In the genomic region with DNA sequence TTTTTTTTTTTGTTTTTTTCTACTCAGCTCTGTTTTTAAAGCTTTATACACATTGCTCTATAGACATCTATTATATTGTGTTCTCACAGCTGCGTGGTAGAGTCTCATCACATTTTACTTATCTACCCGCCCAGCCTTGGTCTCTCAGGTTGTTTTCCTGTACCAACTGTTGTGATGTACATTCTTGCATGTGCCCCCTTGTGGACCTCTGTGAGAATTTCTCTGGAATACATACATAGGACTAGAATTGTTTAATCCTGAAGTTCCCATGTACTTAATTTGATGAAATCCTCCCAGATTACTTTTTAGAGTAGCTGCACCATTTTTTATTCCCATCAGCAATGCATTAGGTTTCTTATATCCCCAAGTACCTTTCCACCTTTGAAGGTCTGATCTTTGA, we compare ENCODE assay signal across 9 cellular contexts. TPM values are rescaled to one million over a fixed set of nuclear protein-coding genes. Genes with fewer than 3 reads are reported as not detected.
DNase-seq lines count a peak whose midpoint lies in the region; ATAC-seq and TF ChIP-seq lines count a peak whose summit lies in the region.
"Had no signal": no experiment of that assay in that cellular context is flagged by ENCODE, and none has a peak within 500 bp of the region (broad histone marks: within the 10 kb centered on the region; RNA-seq: fewer than 3 reads in every experiment).

No MANE protein-coding gene starts in this region.

- H3K4me3 Mint-ChIP-seq in neural crest cell, result no peak overlapping the region

- H3K9me3 ChIP-seq in left ventricle myocardium inferior (replicated peaks), result no peaks in the 10 kb centered on the region
- no peaks in the 10 kb centered on the region for H3K9me3 ChIP-seq in right atrium auricular region
- H3K9me3 ChIP-seq in mammary epithelial cell (replicated peaks; ENCODE audit: insufficient read depth, low read length), result no peaks in the 10 kb centered on the region
- no peaks in the 10 kb centered on the region for H3K9me3 ChIP-seq in suprapubic skin

- no peaks in the 10 kb centered on the region for H3K36me3 Mint-ChIP-seq in neural crest cell (ENCODE audit: low read depth)

- H3K27me3 ChIP-seq in left ventricle myocardium inferior (ENCODE audit: low read depth) (no peaks in the 10 kb centered on the region), right atrium auricular region (no peaks in the 10 kb centered on the region), mammary epithelial cell (ENCODE audit: insufficient read depth, low read length) (no peaks in the 10 kb centered on the region), suprapubic skin (no peaks in the 10 kb centered on the region)

- H3K36me3 ChIP-seq in left ventricle myocardium inferior (no peaks in the 10 kb centered on the region), right atrium auricular region (no peaks in the 10 kb centered on the region), mammary epithelial cell (ENCODE audit: insufficient read depth, low read length) (no peaks in the 10 kb centered on the region), suprapubic skin (no peaks in the 10 kb centered on the region)

- no peaks in the 10 kb centered on the region for H3K79me2 ChIP-seq in mammary epithelial cell (ENCODE audit: insufficient read depth, low read length)

- WGBS in mammary epithelial cell (ENCODE audit: low coverage, missing lambda C conversion rate), result 69% methylated on average over 2 of the region's 2 CpGs
- WGBS in suprapubic skin, result 72% methylated on average over 2 of the region's 2 CpGs

- H3K4me2 ChIP-seq in mammary epithelial cell (ENCODE audit: insufficient read depth, low read depth, low read length), result no peak overlapping the region

- H3K9me3 Mint-ChIP-seq in neural crest cell, result no peaks in the 10 kb centered on the region

- TF ChIP-seq EP300 in suprapubic skin (IDR thresholded peaks at IDR 0.05), result no peak

- H4K20me1 ChIP-seq in mammary epithelial cell (ENCODE audit: insufficient read depth, low read length), result no peaks in the 10 kb centered on the region

- H2AFZ ChIP-seq in mammary epithelial cell (ENCODE audit: low read depth, low read length), result no peak overlapping the region

- CTCF ChIA-PET in mammary epithelial cell (lab: Charles Lee; ENCODE audit: low non-redundant PET), result interaction anchor here (0.6 kb wide), 1 partner anchor 223 kb away, joined by 3 read pairs; no protein-coding TSS in a partner anchor

- no peak overlapping the region for H3K4me3 ChIP-seq in left ventricle myocardium inferior
- H3K4me3 ChIP-seq in right atrium auricular region, result no peak overlapping the region
- no peak overlapping the region for H3K4me3 ChIP-seq in mammary epithelial cell (replicated peaks in 1 of 3; ENCODE audit: insufficient read depth in 1 of 3, low read depth in 2 of 3, low read length in 3 of 3)
- no peak overlapping the region for H3K4me3 ChIP-seq in suprapubic skin

- TF ChIP-seq POLR2A in suprapubic skin (IDR thresholded peaks at IDR 0.05), result no peak

- H3K27ac Mint-ChIP-seq in neural crest cell (ENCODE audit: unreplicated experiment), result no peak overlapping the region

- dilution Hi-C loops in mammary epithelial cell (cut with HindIII; ENCODE audit: low sequenced_read_pairs), result no loop called here

- DNase-seq in left ventricle myocardium inferior, result no peak
- no peak for DNase-seq in right atrium auricular region (ENCODE audit: low spot score)
- DNase-seq in NCI-H1105 (lab: John Stamatoyannopoulos, UW), result peak; percentile 31
- peak; percentile 19 for DNase-seq in mammary epithelial cell
- DNase-seq in neural crest cell (ENCODE audit: low read depth, low spot score), result no peak
- DNase-seq in suprapubic skin (ENCODE audit: low spot score in 2 of 2), result no peak

- no peaks in the 10 kb centered on the region for H3K27me3 Mint-ChIP-seq in neural crest cell (ENCODE audit: low read depth)

- no peaks in the 10 kb centered on the region for H3K4me1 Mint-ChIP-seq in neural crest cell

- in situ Hi-C loops in mammary epithelial cell (cut with MboI; ENCODE audit: low sequenced_read_pairs in 2 of 2), result loop anchor here in 1 of 2 donors (25.0 kb wide), 1 partner anchor 280 kb away; no protein-coding TSS in a partner anchor

- TF ChIP-seq CTCF in left ventricle myocardium inferior (IDR thresholded peaks at IDR 0.05; ENCODE audit: borderline replicate concordance) (peak; percentile 49), right atrium auricular region (IDR thresholded peaks at IDR 0.05) (peak in 1 of 2 donors; percentile 40), mammary epithelial cell (conservative IDR thresholded peaks at IDR 0.05 in 1 of 2, IDR thresholded peaks at IDR 0.05 in 1 of 2; ENCODE audit: extremely low read depth in 1 of 2, insufficient read depth in 1 of 2, low read depth in 1 of 2, low read length in 2 of 2) (peak; percentile 58 to 63), neural crest cell (conservative IDR thresholded peaks at IDR 0.05) (peak; percentile 67), suprapubic skin (IDR thresholded peaks at IDR 0.05) (no peak)

- peaks cover 20% of the 10 kb centered on the region for H3K4me1 ChIP-seq in left ventricle myocardium inferior
- no peaks in the 10 kb centered on the region for H3K4me1 ChIP-seq in right atrium auricular region
- no peaks in the 10 kb centered on the region for H3K4me1 ChIP-seq in mammary epithelial cell (ENCODE audit: insufficient read depth, low read length)
- no peaks in the 10 kb centered on the region for H3K4me1 ChIP-seq in suprapubic skin

- intact Hi-C loops in left ventricle myocardium inferior (cut with micrococcal nuclease), result no loop called here
- intact Hi-C loops in mammary epithelial cell (cut with micrococcal nuclease), result loop anchor here (1.0 to 10.0 kb wide), 4 partner anchors 80 to 977 kb away; no protein-coding TSS in a partner anchor

- H3K27ac ChIP-seq in left ventricle myocardium inferior (replicated peaks) (no peak overlapping the region), right atrium auricular region (no peak overlapping the region), mammary epithelial cell (ENCODE audit: insufficient read depth, low read depth, low read length) (no peak overlapping the region), suprapubic skin (no peak overlapping the region)

- no TSS peak for BruUV-seq in mammary epithelial cell (replicated peaks; lab: Mats Ljungman, UMichigan)

- H3K9ac ChIP-seq in mammary epithelial cell (ENCODE audit: insufficient read depth, low read length), result no peak overlapping the region

- ATAC-seq in HG03039 (IDR thresholded peaks at IDR 0.05; ENCODE audit: unreplicated experiment), result no peak
- no peak for ATAC-seq in GM18870 (IDR thresholded peaks at IDR 0.05; ENCODE audit: unreplicated experiment)

RNA-seq across cellular contexts. Expression of a gene that starts 40.4 kb away (rescaled TPM):
- 0.41 TPM for total RNA-seq in left ventricle myocardium inferior
- under 1 TPM in 1 of 2 donors, not detected in 1; 0.51 TPM for total RNA-seq in right atrium auricular region
- total RNA-seq in mammary epithelial cell, result not detected
- not detected for polyA plus RNA-seq in mammary epithelial cell
- not detected for polyA minus RNA-seq in mammary epithelial cell
- total RNA-seq in neural crest cell, result not detected in 2 replicates
- not detected for total RNA-seq in suprapubic skin
- polyA plus RNA-seq: adipose tissue had no signal

Comparison
In these comparisons a context has a peak if more than half of its experiments do, and no peak if none do; other contexts are left out.
1. DNase-seq: peak in NCI-H1105 (single experiment) and mammary epithelial cell (single experiment); none in left ventricle myocardium inferior (single experiment), right atrium auricular region (single experiment), neural crest cell (single experiment) and suprapubic skin (0 of 2).
2. CTCF ChIP-seq: peak in left ventricle myocardium inferior (single experiment), mammary epithelial cell (2 of 2) and neural crest cell (single experiment); none in suprapubic skin (0 of 2).